Comparison of ENCODE assay signal across 8 cellular contexts in the genomic region with DNA sequence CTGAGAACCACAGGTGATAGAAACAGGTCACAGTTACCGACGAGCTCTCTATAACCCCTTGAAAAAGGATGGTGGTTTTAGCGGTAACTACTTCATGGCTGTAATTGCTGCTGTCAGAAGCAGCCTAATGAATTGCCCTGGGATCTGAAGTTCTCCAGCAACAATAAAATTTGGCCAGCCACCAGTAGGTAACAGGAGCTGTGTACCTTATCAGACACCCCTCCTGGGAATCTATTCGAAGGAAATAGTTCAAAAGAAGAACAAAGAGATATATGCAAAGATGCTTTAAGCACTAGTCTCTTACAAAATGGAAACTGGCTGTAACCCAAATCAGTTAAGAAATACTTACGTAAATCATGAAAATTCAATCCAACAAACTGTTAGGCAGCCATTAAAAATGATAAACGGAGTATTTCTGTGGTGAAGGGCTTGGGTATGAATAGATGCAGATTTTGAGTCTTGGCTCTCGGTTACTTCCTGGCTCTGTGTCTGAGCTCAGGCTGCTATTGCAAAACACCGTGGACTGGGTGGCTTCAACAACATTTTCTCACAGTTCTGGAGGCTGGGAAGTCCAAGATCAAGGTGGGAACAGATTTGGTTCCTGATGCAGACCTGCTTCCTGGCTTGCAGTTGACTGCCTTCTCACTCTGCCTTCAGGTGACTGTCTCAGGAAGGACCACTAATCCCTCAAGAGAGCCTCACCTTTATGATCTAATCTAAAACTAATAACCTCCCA. TPM values are rescaled to one million over a fixed set of nuclear protein-coding genes. Genes with fewer than 3 reads are reported as not detected.
A peak's percentile ranks its signal among the peaks of the same experiment; 100 is the strongest.
DNase-seq lines count a peak whose midpoint lies in the region; ATAC-seq and TF ChIP-seq lines count a peak whose summit lies in the region.

No MANE protein-coding gene starts in this region.

- TF ChIP-seq EP300 in tibial nerve (IDR thresholded peaks at IDR 0.05) = no peak

- H3K4me1 ChIP-seq in HUES48 (ENCODE audit: control insufficient read depth, insufficient read depth, low read length) (peaks cover 26% of the 10 kb centered on the region), tibial nerve (peaks cover 0 to 24% (median 9%) of the 10 kb centered on the region in 4 donors)

- no peaks in the 10 kb centered on the region for H3K9me3 Mint-ChIP-seq in activated T-helper 17 cell treated with anti-CD3 and anti-CD28 coated beads, Interleukin-2, amount 50 U/mL, for 72 hours
- peaks cover 0 to 1% (median 0%) of the 10 kb centered on the region in 6 donors for H3K9me3 Mint-ChIP-seq in immature natural killer cell

- peak overlapping the region; percentile 98 for H3K27ac Mint-ChIP-seq in activated T-helper 17 cell treated with anti-CD3 and anti-CD28 coated beads, Interleukin-2, amount 50 U/mL, for 72 hours
- peak overlapping the region in 2 of 6 donors; percentile 82 to 90 for H3K27ac Mint-ChIP-seq in immature natural killer cell

- H3K27ac ChIP-seq in HUES48 (ENCODE audit: low read depth, low read length) (no peak overlapping the region), tibial nerve (peak overlapping the region in 3 of 4 donors; percentile 89 to 94 (median 89))

- H3K4me1 Mint-ChIP-seq in activated T-helper 17 cell treated with anti-CD3 and anti-CD28 coated beads, Interleukin-2, amount 50 U/mL, for 72 hours = peaks cover 20% of the 10 kb centered on the region
- peaks cover 15 to 40% of the 10 kb centered on the region in 2 donors for H3K4me1 Mint-ChIP-seq in immature natural killer cell

- DNase-seq in AG10803 (ENCODE audit: low read depth) = peak; percentile 92
- no peak for DNase-seq in immature natural killer cell
- no peak for DNase-seq in tibial nerve (ENCODE audit: low spot score in 2 of 2)
- no peak for DNase-seq in foreskin melanocyte

- WGBS in tibial nerve, 2 donors = 49 to 54% methylated on average over 8 of the region's 8 CpGs

- ATAC-seq in activated T-helper 17 cell treated with anti-CD3 and anti-CD28 coated beads, Interleukin-2, amount 50 U/mL, for 72 hours (replicated peaks) = no peak
- ATAC-seq in HG02759 (IDR thresholded peaks at IDR 0.05; ENCODE audit: unreplicated experiment) = no peak
- no peak for ATAC-seq in activated CD4-positive, CD25-positive, alpha-beta regulatory T cell treated with anti-CD3 and anti-CD28 coated beads, Interleukin-2, amount 50 U/mL, for 24 hours

- TF ChIP-seq POLR2A in tibial nerve (IDR thresholded peaks at IDR 0.05) = no peak

- H3K36me3 Mint-ChIP-seq in activated T-helper 17 cell treated with anti-CD3 and anti-CD28 coated beads, Interleukin-2, amount 50 U/mL, for 72 hours (ENCODE audit: low read depth) = no peaks in the 10 kb centered on the region
- peaks cover 0 to 4% (median 0%) of the 10 kb centered on the region in 3 donors for H3K36me3 Mint-ChIP-seq in immature natural killer cell

- no peak overlapping the region for H3K9ac ChIP-seq in HUES48 (ENCODE audit: low read depth, low read length)

- no peaks in the 10 kb centered on the region for H3K27me3 Mint-ChIP-seq in activated T-helper 17 cell treated with anti-CD3 and anti-CD28 coated beads, Interleukin-2, amount 50 U/mL, for 72 hours
- peaks cover 2 to 4% (median 2%) of the 10 kb centered on the region in 3 donors for H3K27me3 Mint-ChIP-seq in immature natural killer cell (ENCODE audit: low read depth in 3 of 3)

- TF ChIP-seq CTCF in AG10803 (conservative IDR thresholded peaks at IDR 0.05; ENCODE audit: low read length) (no peak), tibial nerve (IDR thresholded peaks at IDR 0.05) (no peak)

- H3K9me3 ChIP-seq in HUES48 (ENCODE audit: control insufficient read depth, insufficient read depth, low read length) (0 out of 2 replicates have a peak, but pooled peaks cover 2% of the 10 kb centered on the region), tibial nerve (peaks cover 0 to 3% (median 0%) of the 10 kb centered on the region in 4 donors)

- H3K4me3 ChIP-seq in AG10803 (ENCODE audit: low read length) (peak overlapping the region; percentile 75), HUES48 (ENCODE audit: low read depth, low read length) (peak overlapping the region; percentile 75), tibial nerve (peak overlapping the region in 3 of 4 donors; percentile 56 to 83 (median 77))

- H3K4me3 Mint-ChIP-seq in activated T-helper 17 cell treated with anti-CD3 and anti-CD28 coated beads, Interleukin-2, amount 50 U/mL, for 72 hours = peak overlapping the region; percentile 97
- H3K4me3 Mint-ChIP-seq in immature natural killer cell = peak overlapping the region; percentile 86 to 95 (median 92)

- H3K27me3 ChIP-seq in HUES48 (ENCODE audit: control insufficient read depth, insufficient read depth, low read length) (no peaks in the 10 kb centered on the region), tibial nerve (no peaks in the 10 kb centered on the region)

- no peaks in the 10 kb centered on the region for H3K36me3 ChIP-seq in HUES48 (ENCODE audit: control insufficient read depth, insufficient read depth, low read length)
- H3K36me3 ChIP-seq in tibial nerve = no peaks in the 10 kb centered on the region

RNA-seq across cellular contexts. Expression of a gene that starts 1.6 kb away (rescaled TPM):
- 10 to 100 TPM in 1 of 2 donors, 1 to 10 TPM in 1; 6.0 to 14.2 TPM for total RNA-seq in activated T-helper 17 cell treated with anti-CD3 and anti-CD28 coated beads, Interleukin-2, amount 50 U/mL, for 72 hours
- 1 to 10 TPM; 8.4 to 9.3 (median 9.3) TPM for polyA plus RNA-seq in immature natural killer cell
- 10 to 100 TPM; 12.5 to 19.3 (median 16.0) TPM for total RNA-seq in tibial nerve
